Comparison of ENCODE assay signal across 1 cellular context in genomic region chr3:50237754-50238548, GRCh38.
TF ChIP-seq lines count a peak whose summit lies in the region.

No MANE protein-coding gene starts in this region.

TF ChIP-seq in WTC11, 78 proteins besides CTCF, POLR2A, EP300 and RAD21:
- no peak for TF ChIP-seq CREM (CRISPR knock-in tag; IDR thresholded peaks at IDR 0.05)
- TF ChIP-seq OVOL2 (CRISPR knock-in tag; IDR thresholded peaks at IDR 0.05; ENCODE audit: borderline replicate concordance), result no peak
- peak; percentile 35; the same call in 1 of the 2 replicates for TF ChIP-seq SP1 (CRISPR knock-in tag; conservative IDR thresholded peaks at IDR 0.05)
- no peak for TF ChIP-seq NFYB (CRISPR knock-in tag; conservative IDR thresholded peaks at IDR 0.05; ENCODE audit: low read depth)
- TF ChIP-seq ZNF232 (CRISPR knock-in tag; IDR thresholded peaks at IDR 0.05), result no peak
